22 cellular contexts compared by ENCODE assay signal in genomic region chr5:32190094-32190493, GRCh38. TPM values are rescaled to one million over a fixed set of nuclear protein-coding genes. Genes with fewer than 3 reads are reported as not detected.
DNase-seq lines count a peak whose midpoint lies in the region; ATAC-seq and TF ChIP-seq lines count a peak whose summit lies in the region.
"Had no signal": no experiment of that assay in that cellular context is flagged by ENCODE, and none has a peak within 500 bp of the region (broad histone marks: within the 10 kb centered on the region; RNA-seq: fewer than 3 reads in every experiment).

No MANE protein-coding gene starts in this region.

- H3K4me3 ChIP-seq in PC-9 (no peak overlapping the region), OCI-LY7 (ENCODE audit: low read depth, low read length, poor library complexity, severe bottlenecking) (no peak overlapping the region)
- H3K4me3 ChIP-seq: breast epithelium, tibial nerve had no signal

- H3K36me3 ChIP-seq in PC-9 (ENCODE audit: low read depth): no peaks in the 10 kb centered on the region
- no peaks in the 10 kb centered on the region for H3K36me3 ChIP-seq in OCI-LY7 (ENCODE audit: insufficient read depth, low read length)
- H3K36me3 ChIP-seq: breast epithelium, tibial nerve had no signal

- no peaks in the 10 kb centered on the region for H3K36me3 Mint-ChIP-seq in brain
- H3K36me3 Mint-ChIP-seq in activated CD4-positive, alpha-beta T cell treated with anti-CD3 and anti-CD28 coated beads, Interleukin-2, amount 10 ng/mL, durations not matched to agents 7 days and 5 days (ENCODE audit: low read depth): no peaks in the 10 kb centered on the region
- H3K36me3 Mint-ChIP-seq: activated naive CD4-positive, alpha-beta T cell treated with anti-CD3 and anti-CD28 coated beads, Interleukin-2, amount 10 ng/mL, durations not matched to agents 7 days and 5 days had no signal

- no peaks in the 10 kb centered on the region for H3K27me3 ChIP-seq in PC-9 (ENCODE audit: insufficient read depth, low read depth)
- H3K27me3 ChIP-seq: breast epithelium, tibial nerve had no signal

- no peaks in the 10 kb centered on the region for H3K9me2 ChIP-seq in PC-9 (ENCODE audit: insufficient read depth)
- H3K9me2 ChIP-seq in OCI-LY7 (ENCODE audit: insufficient read depth, low read length): no peaks in the 10 kb centered on the region

- H3K9me3 Mint-ChIP-seq in brain: peaks cover 5 to 15% (median 7%) of the 10 kb centered on the region in 5 experiments
- H3K9me3 Mint-ChIP-seq in activated CD4-positive, alpha-beta T cell treated with anti-CD3 and anti-CD28 coated beads, Interleukin-2, amount 10 ng/mL, durations not matched to agents 7 days and 5 days: peaks cover 5% of the 10 kb centered on the region

- H3K27ac ChIP-seq in PC-9: no peak overlapping the region
- no peak overlapping the region for H3K27ac ChIP-seq in OCI-LY7 (ENCODE audit: low read depth, low read length, poor library complexity, severe bottlenecking)
- H3K27ac ChIP-seq: breast epithelium had no signal

- H3K27me3 Mint-ChIP-seq in brain: no peaks in the 10 kb centered on the region
- H3K27me3 Mint-ChIP-seq in activated CD4-positive, alpha-beta T cell treated with anti-CD3 and anti-CD28 coated beads, Interleukin-2, amount 10 ng/mL, durations not matched to agents 7 days and 5 days: peaks cover 12% of the 10 kb centered on the region

- H4K20me1 ChIP-seq in PC-9 (ENCODE audit: insufficient read depth) (no peaks in the 10 kb centered on the region), OCI-LY7 (ENCODE audit: insufficient read depth, low read length) (no peaks in the 10 kb centered on the region)

- peaks cover 14% of the 10 kb centered on the region for H3K4me1 ChIP-seq in PC-9 (replicated peaks; ENCODE audit: insufficient read depth)
- H3K4me1 ChIP-seq in OCI-LY7 (ENCODE audit: insufficient read depth, low read length, poor library complexity, severe bottlenecking): no peaks in the 10 kb centered on the region
- H3K4me1 ChIP-seq: breast epithelium had no signal

- intact Hi-C loops in left cardiac atrium (cut with DNase I): no loop called here
- intact Hi-C loops in PC-9 (cut with micrococcal nuclease; ENCODE audit: unreplicated experiment): no loop called here
- intact Hi-C loops in OCI-LY7 (cut with micrococcal nuclease; ENCODE audit: unreplicated experiment): no loop called here

- H3K79me2 ChIP-seq in PC-9 (ENCODE audit: low read depth) (no peaks in the 10 kb centered on the region), OCI-LY7 (ENCODE audit: insufficient read depth, low read depth, low read length) (no peaks in the 10 kb centered on the region)

- H3K9me3 ChIP-seq in PC-9 (ENCODE audit: insufficient read depth, low read depth): peaks cover 11% of the 10 kb centered on the region; the same call in 1 of the 2 replicates
- peaks cover 7% of the 10 kb centered on the region; the same call in 1 of the 2 replicates for H3K9me3 ChIP-seq in OCI-LY7 (ENCODE audit: low read length)
- H3K9me3 ChIP-seq: breast epithelium had no signal

- H3K4me1 Mint-ChIP-seq in brain: peaks cover 16% of the 10 kb centered on the region
- H3K4me1 Mint-ChIP-seq in activated CD4-positive, alpha-beta T cell treated with anti-CD3 and anti-CD28 coated beads, Interleukin-2, amount 10 ng/mL, durations not matched to agents 7 days and 5 days: peaks cover 3% of the 10 kb centered on the region
- H3K4me1 Mint-ChIP-seq: activated naive CD4-positive, alpha-beta T cell treated with anti-CD3 and anti-CD28 coated beads, Interleukin-2, amount 10 ng/mL, durations not matched to agents 7 days and 5 days had no signal

- peak overlapping the region in 3 of 5 experiments; percentile 4 to 68 (median 62) for H3K27ac Mint-ChIP-seq in brain
- H3K27ac Mint-ChIP-seq in activated CD4-positive, alpha-beta T cell treated with anti-CD3 and anti-CD28 coated beads, Interleukin-2, amount 10 ng/mL, durations not matched to agents 7 days and 5 days: no peak overlapping the region
- H3K27ac Mint-ChIP-seq: activated naive CD4-positive, alpha-beta T cell treated with anti-CD3 and anti-CD28 coated beads, Interleukin-2, amount 10 ng/mL, durations not matched to agents 7 days and 5 days; T-helper 1 cell treated with Interleukin-12 subunit alpha and Interleukin-12 subunit beta and Interleukin-4 antibody, amounts not matched to agents 30 μg/mL and 1 μg/mL, for 36 hours had no signal

- TF ChIP-seq CTCF in brain (conservative IDR thresholded peaks at IDR 0.05) (no peak), PC-9 (conservative IDR thresholded peaks at IDR 0.05) (no peak), OCI-LY7 (conservative IDR thresholded peaks at IDR 0.05; ENCODE audit: low read length) (no peak)

- CTCF ChIA-PET in PC-9 (lab: Charles Lee): no interaction called here
- CTCF ChIA-PET in OCI-LY7 (lab: Charles Lee; ENCODE audit: unreplicated experiment): no interaction called here
- CTCF ChIA-PET in activated CD4-positive, alpha-beta T cell treated with anti-CD3 and anti-CD28 coated beads, Interleukin-2, amount 10 ng/mL, durations not matched to agents 7 days and 5 days (lab: Charles Lee): interaction anchor here (0.6 to 1.2 kb wide), 2 partner anchors 8 to 21 kb away, joined by 3 to 6 read pairs; no protein-coding TSS in a partner anchor

- H3K4me3 Mint-ChIP-seq in brain: peak overlapping the region in 1 of 5 experiments; percentile 64
- no peak overlapping the region for H3K4me3 Mint-ChIP-seq in activated CD4-positive, alpha-beta T cell treated with anti-CD3 and anti-CD28 coated beads, Interleukin-2, amount 10 ng/mL, durations not matched to agents 7 days and 5 days
- H3K4me3 Mint-ChIP-seq: activated naive CD4-positive, alpha-beta T cell treated with anti-CD3 and anti-CD28 coated beads, Interleukin-2, amount 10 ng/mL, durations not matched to agents 7 days and 5 days; T-helper 1 cell treated with Interleukin-12 subunit alpha and Interleukin-12 subunit beta and Interleukin-4 antibody, amounts not matched to agents 30 μg/mL and 1 μg/mL, for 36 hours had no signal

- ATAC-seq in left cardiac atrium: peak; percentile 90 to 91
- ATAC-seq: activated CD4-positive, CD25-positive, alpha-beta regulatory T cell treated with anti-CD3 and anti-CD28 coated beads, Interleukin-2, amount 50 U/mL, for 24 hours had no signal

- POLR2A ChIA-PET in PC-9 (lab: Charles Lee; ENCODE audit: unreplicated experiment) (interaction anchor here (0.6 kb wide), 1 partner anchor 1375 kb away, joined by 5 read pairs; no protein-coding TSS in a partner anchor), OCI-LY7 (lab: Charles Lee) (interaction anchor here (0.7 kb wide), 1 partner anchor 106 kb away, joined by 5 read pairs; no protein-coding TSS in a partner anchor)
- POLR2A ChIA-PET in activated CD4-positive, alpha-beta T cell treated with anti-CD3 and anti-CD28 coated beads, Interleukin-2, amount 10 ng/mL, durations not matched to agents 7 days and 5 days (lab: Charles Lee): no interaction called here

- H3F3A ChIP-seq in PC-9 (ENCODE audit: insufficient read depth, low read depth): 0 out of 2 replicates have a peak, but pooled peaks cover 2% of the 10 kb centered on the region

- H2AFZ ChIP-seq in PC-9 (no peak overlapping the region), OCI-LY7 (ENCODE audit: low read length) (no peak overlapping the region)

- H3K4me2 ChIP-seq in PC-9: no peak overlapping the region
- no peak overlapping the region for H3K4me2 ChIP-seq in OCI-LY7 (ENCODE audit: low read length)

- BruUV-seq in PC-9 (replicated peaks; lab: Mats Ljungman, UMichigan) (no TSS peak), OCI-LY7 (replicated peaks; lab: Mats Ljungman, UMichigan) (no TSS peak)

- DNase-seq in NCI-H2171 treated with DMSO at 0.1 percent for 48 hours (lab: John Stamatoyannopoulos, UW): peak; percentile 43
- DNase-seq in NCI-H2171 (lab: John Stamatoyannopoulos, UW): no peak
- no peak for DNase-seq in left cardiac atrium
- DNase-seq in stromal cell of bone marrow (ENCODE audit: low read depth): peak; percentile 45
- DNase-seq in PC-9: no peak
- DNase-seq in OCI-LY7 (ENCODE audit: low spot score): no peak
- no peak for DNase-seq in activated CD4-positive, alpha-beta T cell treated with anti-CD3 and anti-CD28 coated beads, Interleukin-2, amount 10 ng/mL, durations not matched to agents 7 days and 5 days
- DNase-seq: 8988T; activated naive CD4-positive, alpha-beta T cell treated with anti-CD3 and anti-CD28 coated beads, Interleukin-2, amount 10 ng/mL, durations not matched to agents 7 days and 5 days; effector CD4-positive, alpha-beta T cell; H7; mesendoderm; NCI-H1092 treated with DMSO at 0.1 percent for 48 hours; retina; RPMI8226; stimulated activated CD4-positive, alpha-beta T cell treated with anti-CD3 and anti-CD28 coated beads, Interleukin-2, amount 100 ng/mL, for 48 hours; stimulated activated CD8-positive, alpha-beta memory T cell treated with anti-CD3 and anti-CD28 coated beads, Interleukin-4, amount 100 ng/mL, for 48 hours had no signal

RNA-seq across cellular contexts. Expression of gene GOLPH3, which starts 16.0 kb away (rescaled TPM):
- polyA plus RNA-seq in brain (ENCODE audit: insufficient read depth, low read depth, low replicate concordance): 55.4 TPM
- total RNA-seq in left cardiac atrium: 10 to 100 TPM; 48.0 to 72.2 TPM
- 179 and 267 TPM in 2 replicates for total RNA-seq in PC-9 (2021)
- 25.7 and 35.9 TPM in 2 replicates for total RNA-seq in OCI-LY7 (2014; rRNA removed; shearing (Covaris generic))
- total RNA-seq in OCI-LY7 (2022): 51.0 and 53.8 TPM in 2 replicates
- 10 to 100 TPM; 67.3 to 71.3 TPM for total RNA-seq in activated CD4-positive, alpha-beta T cell treated with anti-CD3 and anti-CD28 coated beads, Interleukin-2, amount 10 ng/mL, durations not matched to agents 7 days and 5 days

Comparison
In these comparisons a context has a peak if more than half of its experiments do, and no peak if none do; other contexts are left out.
1. DNase-seq: peak in NCI-H2171 treated with DMSO at 0.1 percent for 48 hours (single experiment) and stromal cell of bone marrow (single experiment); none in NCI-H2171 (single experiment), left cardiac atrium (single experiment), PC-9 (0 of 2), OCI-LY7 (single experiment) and activated CD4-positive, alpha-beta T cell treated with anti-CD3 and anti-CD28 coated beads, Interleukin-2, amount 10 ng/mL, durations not matched to agents 7 days and 5 days (single experiment).